In genomic region chr2:73238149-73238548, GRCh38 we compare ENCODE assay signal across 17 cellular contexts.
DNase-seq lines count a peak whose midpoint lies in the region; ATAC-seq and TF ChIP-seq lines count a peak whose summit lies in the region.
"Had no signal": no experiment of that assay in that cellular context is flagged by ENCODE, and none has a peak within 500 bp of the region (broad histone marks: within the 10 kb centered on the region; RNA-seq: fewer than 3 reads in every experiment).

No MANE protein-coding gene starts in this region.

- H3K36me3 ChIP-seq in BLaER1 (peaks cover 78% of the 10 kb centered on the region), ES-I3 (ENCODE audit: insufficient read depth, low read length) (peaks cover 17% of the 10 kb centered on the region)

- H3K36me3 Mint-ChIP-seq in activated naive CD8-positive, alpha-beta T cell treated with anti-CD3 and anti-CD28 coated beads, Interleukin-2, amount 50 U/mL, for 24 hours (ENCODE audit: low read depth): peaks cover 61% of the 10 kb centered on the region
- peaks cover 17% of the 10 kb centered on the region for H3K36me3 Mint-ChIP-seq in nephron (ENCODE audit: low read depth)
- H3K36me3 Mint-ChIP-seq: natural killer cell had no signal

- no peak for TF ChIP-seq CTCF in nephron (IDR thresholded peaks at IDR 0.05; ENCODE audit: unreplicated experiment in 3 of 3)

- no peak overlapping the region for H3K27ac Mint-ChIP-seq in activated naive CD8-positive, alpha-beta T cell treated with anti-CD3 and anti-CD28 coated beads, Interleukin-2, amount 50 U/mL, for 24 hours
- H3K27ac Mint-ChIP-seq in nephron: no peak overlapping the region
- H3K27ac Mint-ChIP-seq: activated CD4-positive, alpha-beta T cell treated with anti-CD3 and anti-CD28 coated beads, Interleukin-2, amount 10 ng/mL, durations not matched to agents 24 days and 14 days had no signal

- no peaks in the 10 kb centered on the region for H3K9me3 Mint-ChIP-seq in activated naive CD8-positive, alpha-beta T cell treated with anti-CD3 and anti-CD28 coated beads, Interleukin-2, amount 50 U/mL, for 24 hours
- H3K9me3 Mint-ChIP-seq in nephron: no peaks in the 10 kb centered on the region
- H3K9me3 Mint-ChIP-seq: activated CD4-positive, alpha-beta T cell treated with anti-CD3 and anti-CD28 coated beads, Interleukin-2, amount 10 ng/mL, durations not matched to agents 24 days and 14 days; natural killer cell had no signal

- no peaks in the 10 kb centered on the region for H3K27me3 Mint-ChIP-seq in activated naive CD8-positive, alpha-beta T cell treated with anti-CD3 and anti-CD28 coated beads, Interleukin-2, amount 50 U/mL, for 24 hours
- no peaks in the 10 kb centered on the region for H3K27me3 Mint-ChIP-seq in nephron (ENCODE audit: low read depth)
- H3K27me3 Mint-ChIP-seq: activated CD4-positive, alpha-beta T cell treated with anti-CD3 and anti-CD28 coated beads, Interleukin-2, amount 10 ng/mL, durations not matched to agents 24 days and 14 days had no signal

- H3K9me3 ChIP-seq in BLaER1 (no peaks in the 10 kb centered on the region), ES-I3 (ENCODE audit: control insufficient read depth, insufficient read depth, low read length) (no peaks in the 10 kb centered on the region)
- H3K9me3 ChIP-seq: lower lobe of right lung, SJSA1 had no signal

- no peak for ATAC-seq in activated naive CD8-positive, alpha-beta T cell treated with anti-CD3 and anti-CD28 coated beads, Interleukin-2, amount 50 U/mL, for 24 hours
- no peak for ATAC-seq in HG02938 (IDR thresholded peaks at IDR 0.05; ENCODE audit: unreplicated experiment)
- ATAC-seq in GM21447 (IDR thresholded peaks at IDR 0.05; ENCODE audit: unreplicated experiment): no peak
- ATAC-seq: lower lobe of right lung, natural killer cell, PC-3 had no signal

- H3K4me2 ChIP-seq in BLaER1: no peak overlapping the region

- H3K27me3 ChIP-seq in BLaER1: no peaks in the 10 kb centered on the region
- H3K27me3 ChIP-seq: SJSA1 had no signal

- H3K4me1 ChIP-seq in BLaER1 (peaks cover 30% of the 10 kb centered on the region), ES-I3 (ENCODE audit: insufficient read depth, low read length) (peaks cover 11% of the 10 kb centered on the region)

- H3K4me1 Mint-ChIP-seq in activated naive CD8-positive, alpha-beta T cell treated with anti-CD3 and anti-CD28 coated beads, Interleukin-2, amount 50 U/mL, for 24 hours: peaks cover 47% of the 10 kb centered on the region
- H3K4me1 Mint-ChIP-seq in nephron: peaks cover 28% of the 10 kb centered on the region

- H3K9ac ChIP-seq in BLaER1 (peak overlapping the region; percentile 26; the same call in 1 of the 2 replicates), ES-I3 (ENCODE audit: low read depth, low read length) (peak overlapping the region; percentile 21)

- no peak overlapping the region for H3K4me3 ChIP-seq in BLaER1
- H3K4me3 ChIP-seq: lower lobe of right lung, SJSA1 had no signal

- no peak overlapping the region for H3K27ac ChIP-seq in BLaER1
- H3K27ac ChIP-seq: lower lobe of right lung, SJSA1 had no signal

- peaks cover 89% of the 10 kb centered on the region for H4K20me1 ChIP-seq in BLaER1

- peak overlapping the region; percentile 4 for H3K4me3 Mint-ChIP-seq in activated naive CD8-positive, alpha-beta T cell treated with anti-CD3 and anti-CD28 coated beads, Interleukin-2, amount 50 U/mL, for 24 hours
- H3K4me3 Mint-ChIP-seq in nephron: peak overlapping the region in 2 of 3 experiments; percentile 23 to 62
- H3K4me3 Mint-ChIP-seq: activated CD4-positive, alpha-beta T cell treated with anti-CD3 and anti-CD28 coated beads, Interleukin-2, amount 10 ng/mL, durations not matched to agents 24 days and 14 days; natural killer cell had no signal

- no peak for DNase-seq in activated naive CD8-positive, alpha-beta T cell treated with anti-CD3 and anti-CD28 coated beads, Interleukin-2, amount 50 U/mL, for 24 hours
- DNase-seq in amniotic stem cell (lab: John Stamatoyannopoulos, UW): no peak
- DNase-seq in stimulated activated CD4-positive, alpha-beta T cell treated with anti-CD3 and anti-CD28 coated beads, Interleukin-4, amount 100 ng/mL, for 24 hours: no peak
- DNase-seq: activated CD4-positive, alpha-beta T cell treated with anti-CD3 and anti-CD28 coated beads, Interleukin-2, amount 10 ng/mL, durations not matched to agents 24 days and 14 days; H7; lower lobe of right lung; natural killer cell; NCI-H2081; NCI-H524 treated with DMSO at 0.1 percent for 48 hours; PC-3; retina had no signal
